ENCODE assay signal across 24 cellular contexts in the genomic region with DNA sequence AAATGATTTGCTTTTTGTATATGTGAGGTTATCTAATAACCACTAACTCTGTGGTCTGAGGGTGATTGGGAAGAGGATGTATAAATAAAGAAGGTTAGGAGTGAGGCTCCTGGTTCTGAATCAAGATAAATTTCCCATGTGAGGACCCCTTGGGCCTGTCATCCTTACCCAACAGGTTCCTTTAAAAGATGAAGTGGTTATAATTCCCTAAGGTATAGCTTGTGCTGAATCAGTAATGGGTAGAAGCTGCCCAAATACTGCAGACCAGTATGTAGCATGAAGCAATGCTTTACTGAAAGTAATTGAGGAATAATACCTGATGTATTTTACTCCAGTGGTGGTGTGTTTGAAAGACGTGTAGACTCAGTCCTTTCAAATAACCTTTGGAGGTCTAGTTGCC.
"Had no signal": no experiment of that assay in that cellular context is flagged by ENCODE, and none has a peak within 500 bp of the region (broad histone marks: within the 10 kb centered on the region; RNA-seq: fewer than 3 reads in every experiment).

No MANE protein-coding gene starts in this region.

- H3K4me3 Mint-ChIP-seq: dendritic cell treated with granulocyte-macrophage colony-stimulating factor and Interleukin-4, amounts not matched to agents 40 ng/mL and 50 ng/mL, for 4 days; naive thymus-derived CD4-positive, alpha-beta T cell had no signal

- H3K27ac ChIP-seq: colonic mucosa, dorsolateral prefrontal cortex, esophagus muscularis mucosa, gastrocnemius medialis, heart right ventricle, left lung, lower lobe of right lung had no signal

- H3K27me3 Mint-ChIP-seq: dendritic cell treated with granulocyte-macrophage colony-stimulating factor and Interleukin-4, amounts not matched to agents 40 ng/mL and 50 ng/mL, for 4 days; naive thymus-derived CD4-positive, alpha-beta T cell had no signal

- H3K9me3 ChIP-seq: colonic mucosa, esophagus muscularis mucosa, gastrocnemius medialis, heart right ventricle, left lung, lower lobe of right lung had no signal

- H3K4me1 ChIP-seq: colonic mucosa had no signal

- DNase-seq: colonic mucosa; cortex of kidney; dorsolateral prefrontal cortex; effector CD4-positive, alpha-beta T cell; effector memory CD4-positive, alpha-beta T cell; foreskin fibroblast; foreskin melanocyte; gastrocnemius medialis; glutamatergic neuron; head of caudate nucleus; heart right ventricle; hippocampal formation; left cardiac atrium; left lung; left ventricle myocardium superior; lower lobe of right lung; mesenchymal stem cell; midbrain; naive thymus-derived CD4-positive, alpha-beta T cell had no signal

- ATAC-seq: gastrocnemius medialis; heart right ventricle; left cardiac atrium; left lung; left ventricle myocardium superior; lower lobe of right lung; naive thymus-derived CD4-positive, alpha-beta T cell had no signal

- H3K4me3 ChIP-seq: colonic mucosa, dorsolateral prefrontal cortex, esophagus muscularis mucosa, gastrocnemius medialis, heart right ventricle, left lung, lower lobe of right lung had no signal

- H3K27me3 ChIP-seq: colonic mucosa, dorsolateral prefrontal cortex, esophagus muscularis mucosa, gastrocnemius medialis, heart right ventricle, left lung had no signal

- H3K9me3 Mint-ChIP-seq: dendritic cell treated with granulocyte-macrophage colony-stimulating factor and Interleukin-4, amounts not matched to agents 40 ng/mL and 50 ng/mL, for 4 days; naive thymus-derived CD4-positive, alpha-beta T cell had no signal

- H3K27ac Mint-ChIP-seq: dendritic cell treated with granulocyte-macrophage colony-stimulating factor and Interleukin-4, amounts not matched to agents 40 ng/mL and 50 ng/mL, for 4 days; naive thymus-derived CD4-positive, alpha-beta T cell had no signal

- FAIRE-seq: endothelial cell of umbilical vein, islet of Langerhans, keratinocyte had no signal
